ENCODE assay signal across 22 cellular contexts in genomic region chr16:29726845-29727379, GRCh38. TPM values are rescaled to one million over a fixed set of nuclear protein-coding genes. Genes with fewer than 3 reads are reported as not detected.
A peak's percentile ranks its signal among the peaks of the same experiment; 100 is the strongest.
DNase-seq lines count a peak whose midpoint lies in the region; ATAC-seq and TF ChIP-seq lines count a peak whose summit lies in the region.
"Had no signal": no experiment of that assay in that cellular context is flagged by ENCODE, and none has a peak within 500 bp of the region (broad histone marks: within the 10 kb centered on the region; RNA-seq: fewer than 3 reads in every experiment).

No MANE protein-coding gene starts in this region.

- H3K4me1 ChIP-seq in mammary epithelial cell (ENCODE audit: insufficient read depth, low read length) (no peaks in the 10 kb centered on the region), breast epithelium (no peaks in the 10 kb centered on the region), OCI-LY1 (ENCODE audit: insufficient read depth, low read length, severe bottlenecking) (peaks cover 27% of the 10 kb centered on the region), aorta (ENCODE audit: control insufficient read depth in 1 of 2, insufficient read depth in 2 of 2, low read length in 2 of 2) (no peaks in the 10 kb centered on the region)
- H3K4me1 ChIP-seq: BE2C had no signal

- intact Hi-C loops in mammary epithelial cell (cut with micrococcal nuclease) = no loop called here
- intact Hi-C loops in breast epithelium (cut with DNase I; ENCODE audit: low total_unique reads) = no loop called here
- intact Hi-C loops in dendritic cell treated with granulocyte-macrophage colony-stimulating factor and Interleukin-4, amounts not matched to agents 40 ng/mL and 50 ng/mL, for 4 days (cut with micrococcal nuclease) = loop anchor here (5.0 to 10.0 kb wide), 3 partner anchors 35 to 82 kb away; partner anchors contain the start of gene KIF22
- intact Hi-C loops in aorta (cut with DNase I) = no loop called here
- intact Hi-C loops in activated CD8-positive, alpha-beta T cell treated with anti-CD3 and anti-CD28 coated beads for 36 hours (cut with micrococcal nuclease) = no loop called here

- dilution Hi-C loops in mammary epithelial cell (cut with HindIII; ENCODE audit: low sequenced_read_pairs) = no loop called here

- WGBS in mammary epithelial cell (ENCODE audit: low coverage, missing lambda C conversion rate) = 79% methylated on average over 9 of the region's 9 CpGs
- 83 to 84% methylated on average over 9 of the region's 9 CpGs for WGBS in aorta, 2 donors

- in situ Hi-C loops in mammary epithelial cell (cut with MboI; ENCODE audit: low sequenced_read_pairs in 2 of 2) = no loop called here

- POLR2A ChIA-PET in activated CD8-positive, alpha-beta T cell treated with anti-CD3 and anti-CD28 coated beads for 36 hours (lab: Charles Lee) = interaction anchor here (0.7 kb wide), 1 partner anchor 718 kb away, joined by 3 read pairs; no protein-coding TSS in a partner anchor

- H2AFZ ChIP-seq in mammary epithelial cell (ENCODE audit: low read depth, low read length) (peak overlapping the region; percentile 21), OCI-LY1 (ENCODE audit: low read length) (no peak overlapping the region)

- no peaks in the 10 kb centered on the region for H3K36me3 Mint-ChIP-seq in dendritic cell treated with granulocyte-macrophage colony-stimulating factor and Interleukin-4, amounts not matched to agents 40 ng/mL and 50 ng/mL, for 4 days (ENCODE audit: low read depth)
- H3K36me3 Mint-ChIP-seq in activated CD8-positive, alpha-beta T cell treated with anti-CD3 and anti-CD28 coated beads for 36 hours (ENCODE audit: low read depth) = no peaks in the 10 kb centered on the region

- H3K27ac Mint-ChIP-seq in dendritic cell treated with granulocyte-macrophage colony-stimulating factor and Interleukin-4, amounts not matched to agents 40 ng/mL and 50 ng/mL, for 4 days = peak overlapping the region; percentile 2
- no peak overlapping the region for H3K27ac Mint-ChIP-seq in activated CD8-positive, alpha-beta T cell treated with anti-CD3 and anti-CD28 coated beads for 36 hours

- no peaks in the 10 kb centered on the region for H3K9me3 ChIP-seq in mammary epithelial cell (replicated peaks; ENCODE audit: insufficient read depth, low read length)
- H3K9me3 ChIP-seq in breast epithelium = no peaks in the 10 kb centered on the region
- no peaks in the 10 kb centered on the region for H3K9me3 ChIP-seq in OCI-LY1 (ENCODE audit: low read length)
- H3K9me3 ChIP-seq in aorta (ENCODE audit: control insufficient read depth, low read length) = no peaks in the 10 kb centered on the region
- H3K9me3 ChIP-seq: BE2C, Peyer's patch, SK-N-SH had no signal

- TF ChIP-seq CTCF in mammary epithelial cell (conservative IDR thresholded peaks at IDR 0.05 in 1 of 2, IDR thresholded peaks at IDR 0.05 in 1 of 2; ENCODE audit: extremely low read depth in 1 of 2, insufficient read depth in 1 of 2, low read depth in 1 of 2, low read length in 2 of 2) (no peak), breast epithelium (IDR thresholded peaks at IDR 0.05) (no peak), OCI-LY1 (IDR thresholded peaks at IDR 0.05; ENCODE audit: low read length) (no peak)
- no peak for TF ChIP-seq CTCF in activated CD8-positive, alpha-beta T cell treated with anti-CD3 and anti-CD28 coated beads for 36 hours (IDR thresholded peaks at IDR 0.05)

- H3K9me3 Mint-ChIP-seq in dendritic cell treated with granulocyte-macrophage colony-stimulating factor and Interleukin-4, amounts not matched to agents 40 ng/mL and 50 ng/mL, for 4 days = no peaks in the 10 kb centered on the region
- H3K9me3 Mint-ChIP-seq in activated CD8-positive, alpha-beta T cell treated with anti-CD3 and anti-CD28 coated beads for 36 hours = peaks cover 2% of the 10 kb centered on the region

- H4K20me1 ChIP-seq in mammary epithelial cell (ENCODE audit: insufficient read depth, low read length) (no peaks in the 10 kb centered on the region), OCI-LY1 (ENCODE audit: insufficient read depth, low read length) (no peaks in the 10 kb centered on the region)

- no peak for TF ChIP-seq POLR2A in breast epithelium (IDR thresholded peaks at IDR 0.05)

- no peak for ATAC-seq in aorta (ENCODE audit: low FRiP score)
- no peak for ATAC-seq in activated CD8-positive, alpha-beta T cell treated with anti-CD3 and anti-CD28 coated beads for 36 hours
- ATAC-seq: GM12878 had no signal

- CTCF ChIA-PET in mammary epithelial cell (lab: Charles Lee; ENCODE audit: low non-redundant PET) = no interaction called here
- CTCF ChIA-PET in activated CD8-positive, alpha-beta T cell treated with anti-CD3 and anti-CD28 coated beads for 36 hours (lab: Charles Lee) = interaction anchor here (1.0 to 2.1 kb wide), 3 partner anchors 12 to 58 kb away, joined by 4 read pairs; no protein-coding TSS in a partner anchor

- H3K4me2 ChIP-seq in mammary epithelial cell (ENCODE audit: insufficient read depth, low read depth, low read length) = no peak overlapping the region
- H3K4me2 ChIP-seq in OCI-LY1 (ENCODE audit: low read length) = no peak overlapping the region
- H3K4me2 ChIP-seq: SK-N-SH had no signal

- DNase-seq in mammary epithelial cell (no peak), breast epithelium (ENCODE audit: low spot score in 2 of 2) (no peak), aorta (peak; percentile 14 to 20), DMS153 treated with DMSO at 0.1 percent for 48 hours (lab: John Stamatoyannopoulos, UW; ENCODE audit: unreplicated experiment) (no peak), cortex of kidney (lab: John Stamatoyannopoulos, UW) (no peak)
- no peak for DNase-seq in activated CD8-positive, alpha-beta T cell treated with anti-CD3 and anti-CD28 coated beads for 36 hours
- DNase-seq: BE2C, GDM1, KG1, NCI-H1092, NCI-H1694, NCI-H2227 treated with DMSO at 0.1 percent for 48 hours, NCI-H524, Peyer's patch, Right ventricle myocardium superior, SK-N-SH had no signal

- H3K4me1 Mint-ChIP-seq in dendritic cell treated with granulocyte-macrophage colony-stimulating factor and Interleukin-4, amounts not matched to agents 40 ng/mL and 50 ng/mL, for 4 days (ENCODE audit: low read depth) = peaks cover 9% of the 10 kb centered on the region
- H3K4me1 Mint-ChIP-seq in activated CD8-positive, alpha-beta T cell treated with anti-CD3 and anti-CD28 coated beads for 36 hours (ENCODE audit: low read depth) = peaks cover 31% of the 10 kb centered on the region

- no peaks in the 10 kb centered on the region for H3K9me2 ChIP-seq in OCI-LY1 (ENCODE audit: low read depth, low read length)
- H3K9me2 ChIP-seq: SK-N-SH had no signal

- BruUV-seq in mammary epithelial cell (replicated peaks; lab: Mats Ljungman, UMichigan) = no TSS peak

- no peak overlapping the region for H3K4me3 Mint-ChIP-seq in dendritic cell treated with granulocyte-macrophage colony-stimulating factor and Interleukin-4, amounts not matched to agents 40 ng/mL and 50 ng/mL, for 4 days
- H3K4me3 Mint-ChIP-seq in activated CD8-positive, alpha-beta T cell treated with anti-CD3 and anti-CD28 coated beads for 36 hours = no peak overlapping the region

- H3K36me3 ChIP-seq in mammary epithelial cell (ENCODE audit: insufficient read depth, low read length) (no peaks in the 10 kb centered on the region), breast epithelium (no peaks in the 10 kb centered on the region), OCI-LY1 (ENCODE audit: insufficient read depth, low read length) (no peaks in the 10 kb centered on the region), aorta (ENCODE audit: control insufficient read depth in 1 of 2, insufficient read depth in 2 of 2, low read length in 1 of 2) (no peaks in the 10 kb centered on the region)
- H3K36me3 ChIP-seq: BE2C, Peyer's patch had no signal

- no peak overlapping the region for H3K9ac ChIP-seq in mammary epithelial cell (ENCODE audit: insufficient read depth, low read length)
- no peak overlapping the region for H3K9ac ChIP-seq in OCI-LY1 (ENCODE audit: low read length)
- H3K9ac ChIP-seq: SK-N-SH had no signal

- H3F3A ChIP-seq in OCI-LY1 (ENCODE audit: insufficient read depth, low read length) = peaks cover 7% of the 10 kb centered on the region; the same call in 1 of the 2 replicates

- H3K27ac ChIP-seq in mammary epithelial cell (ENCODE audit: insufficient read depth, low read depth, low read length) (no peak overlapping the region), breast epithelium (no peak overlapping the region), OCI-LY1 (ENCODE audit: low read depth, low read length, poor library complexity, severe bottlenecking) (peak overlapping the region; percentile 35), aorta (ENCODE audit: low read depth in 1 of 2, low read length in 2 of 2) (no peak overlapping the region)
- H3K27ac ChIP-seq: 22Rv1, Peyer's patch had no signal

- no peaks in the 10 kb centered on the region for H3K27me3 ChIP-seq in mammary epithelial cell (ENCODE audit: insufficient read depth, low read length)
- H3K27me3 ChIP-seq in breast epithelium = no peaks in the 10 kb centered on the region
- H3K27me3 ChIP-seq in OCI-LY1 (ENCODE audit: insufficient read depth, low read length) = no peaks in the 10 kb centered on the region
- H3K27me3 ChIP-seq in aorta (ENCODE audit: control insufficient read depth in 1 of 2, insufficient read depth in 2 of 2, low read length in 1 of 2) = no peaks in the 10 kb centered on the region
- H3K27me3 ChIP-seq: BE2C, Peyer's patch had no signal

- peaks cover 8% of the 10 kb centered on the region for H3K27me3 Mint-ChIP-seq in dendritic cell treated with granulocyte-macrophage colony-stimulating factor and Interleukin-4, amounts not matched to agents 40 ng/mL and 50 ng/mL, for 4 days
- H3K27me3 Mint-ChIP-seq in activated CD8-positive, alpha-beta T cell treated with anti-CD3 and anti-CD28 coated beads for 36 hours = no peaks in the 10 kb centered on the region

- H3K79me2 ChIP-seq in mammary epithelial cell (ENCODE audit: insufficient read depth, low read length) (no peaks in the 10 kb centered on the region), OCI-LY1 (ENCODE audit: insufficient read depth, low read length) (no peaks in the 10 kb centered on the region)

- H3K4me3 ChIP-seq in mammary epithelial cell (replicated peaks in 1 of 3; ENCODE audit: insufficient read depth in 1 of 3, low read depth in 2 of 3, low read length in 3 of 3) (no peak overlapping the region), breast epithelium (no peak overlapping the region), OCI-LY1 (ENCODE audit: low read depth, low read length, poor library complexity, severe bottlenecking) (no peak overlapping the region), aorta (ENCODE audit: low read length in 2 of 2) (no peak overlapping the region)
- H3K4me3 ChIP-seq: GM12878, Peyer's patch had no signal

RNA-seq across cellular contexts. Expression of gene C16orf54, which starts 18.9 kb away (rescaled TPM):
- total RNA-seq in mammary epithelial cell = not detected
- not detected for polyA plus RNA-seq in mammary epithelial cell
- polyA minus RNA-seq in mammary epithelial cell = not detected
- total RNA-seq in breast epithelium = 1 to 10 TPM in 2 of 3 donors, under 1 TPM in 1; 0.66 to 2.1 (median 1.8) TPM
- total RNA-seq in aorta = 1 to 10 TPM; 2.6 to 3.1 TPM
- 1 to 10 TPM in 1 of 2 donors, under 1 TPM in 1; 0.28 to 1.1 TPM for polyA plus RNA-seq in aorta
- 10 to 100 TPM; 22.2 to 22.4 TPM for total RNA-seq in activated CD8-positive, alpha-beta T cell treated with anti-CD3 and anti-CD28 coated beads for 36 hours
- total RNA-seq: MCF 10A had no signal
- polyA plus RNA-seq: AG04450, SK-N-SH had no signal

RNA-seq across cellular contexts. Expression of gene QPRT, which starts 47.9 kb away (rescaled TPM):
- total RNA-seq in mammary epithelial cell (under 1 TPM; 0.12 to 0.33 TPM), breast epithelium (10 to 100 TPM in 1 of 3 donors, 1 to 10 TPM in 2; 2.4 to 13.3 (median 9.5) TPM), aorta (1 to 10 TPM; 1.6 to 4.4 TPM)
- polyA plus RNA-seq in mammary epithelial cell (1.00 TPM), aorta (1 to 10 TPM in 1 of 2 donors, under 1 TPM in 1; 0.61 to 6.1 TPM)
- polyA minus RNA-seq in mammary epithelial cell = 8.8 TPM
- 10 to 100 TPM in 1 of 2 experiments, 1 to 10 TPM in 1; 9.3 to 11.7 TPM for total RNA-seq in activated CD8-positive, alpha-beta T cell treated with anti-CD3 and anti-CD28 coated beads for 36 hours
- total RNA-seq: MCF 10A had no signal

RNA-seq across cellular contexts. Expression of gene ZG16, which starts 51.1 kb away (rescaled TPM):
- total RNA-seq in mammary epithelial cell (not detected), breast epithelium (under 1 TPM in 1 of 3 donors, not detected in 2; 0.33 TPM), aorta (under 1 TPM in 1 of 2 donors, not detected in 1; 0.12 TPM)
- polyA plus RNA-seq in mammary epithelial cell (not detected), aorta (10 to 100 TPM in 1 of 2 donors, 1 to 10 TPM in 1; 4.3 to 23.9 TPM)
- polyA minus RNA-seq in mammary epithelial cell = not detected
- not detected for total RNA-seq in activated CD8-positive, alpha-beta T cell treated with anti-CD3 and anti-CD28 coated beads for 36 hours
- total RNA-seq: GM12878, MCF 10A, Right ventricle myocardium superior had no signal
- polyA plus RNA-seq: AG04450, GM12878, SK-N-SH had no signal

Comparison
In these comparisons a context has a peak if more than half of its experiments do, and no peak if none do; other contexts are left out.
1. DNase-seq: peak in aorta (2 of 2); none in mammary epithelial cell (single experiment), breast epithelium (0 of 2), DMS153 treated with DMSO at 0.1 percent for 48 hours (single experiment), activated CD8-positive, alpha-beta T cell treated with anti-CD3 and anti-CD28 coated beads for 36 hours (single experiment) and cortex of kidney (single experiment).
2. RNA of gene C16orf54, which starts 18.9 kb away (total RNA-seq): 22.2 to 22.4 TPM in activated CD8-positive, alpha-beta T cell treated with anti-CD3 and anti-CD28 coated beads for 36 hours; 2.6 to 3.1 TPM in aorta, 0.66 to 2.1 TPM in breast epithelium and not detected in mammary epithelial cell; every median in the first group is over 4 times any median in the second.